Comparison of ENCODE assay signal across 9 cellular contexts in the genomic region with DNA sequence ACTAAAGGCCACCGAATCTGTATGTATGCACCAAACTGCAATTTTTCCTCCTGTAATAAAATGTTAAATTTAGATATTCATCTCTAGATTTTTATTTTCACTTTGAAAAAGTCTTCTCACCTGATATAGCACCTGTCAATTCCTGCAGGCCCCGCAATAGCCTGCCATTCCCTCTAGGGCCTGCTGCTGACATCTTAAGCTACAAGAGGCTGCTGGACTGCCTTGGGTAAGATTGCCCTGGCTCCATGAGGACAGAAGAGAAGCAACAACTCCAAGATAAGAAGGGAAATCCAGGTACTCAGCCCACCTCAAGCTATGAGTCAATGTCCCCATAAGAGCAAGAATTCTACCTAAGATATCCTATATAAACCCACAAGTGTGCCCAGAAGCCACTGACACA.
A peak's percentile ranks its signal among the peaks of the same experiment; 100 is the strongest.
DNase-seq lines count a peak whose midpoint lies in the region; ATAC-seq and TF ChIP-seq lines count a peak whose summit lies in the region.
"Had no signal": no experiment of that assay in that cellular context is flagged by ENCODE, and none has a peak within 500 bp of the region (broad histone marks: within the 10 kb centered on the region; RNA-seq: fewer than 3 reads in every experiment).

No MANE protein-coding gene starts in this region.

- H3K9ac ChIP-seq in BLaER1 treated with 17β-estradiol and CSF1 and Interleukin-3, amounts not matched to agents 10 nM and 100 nM: peak overlapping the region in 3 of 11 experiments; percentile 42 to 85 (median 82); a peak in 3 of 22 replicates

- ATAC-seq in GM19328 (IDR thresholded peaks at IDR 0.05; ENCODE audit: unreplicated experiment) (peak; percentile 10), HG02943 (IDR thresholded peaks at IDR 0.05; ENCODE audit: low read depth, unreplicated experiment) (peak; percentile 27)

- peak overlapping the region; percentile 58 to 70 (median 66) for H3K4me2 ChIP-seq in BLaER1 treated with 17β-estradiol and CSF1 and Interleukin-3, amounts not matched to agents 10 nM and 100 nM

- H3K36me3 Mint-ChIP-seq in glutamatergic neuron (ENCODE audit: unreplicated experiment): no peaks in the 10 kb centered on the region

- H3K27me3 Mint-ChIP-seq in glutamatergic neuron (ENCODE audit: unreplicated experiment): no peaks in the 10 kb centered on the region

- H4K20me1 ChIP-seq in BLaER1 treated with 17β-estradiol and CSF1 and Interleukin-3, amounts not matched to agents 10 nM and 100 nM: no peaks in the 10 kb centered on the region

- H3K9me3 Mint-ChIP-seq in glutamatergic neuron (ENCODE audit: unreplicated experiment): no peaks in the 10 kb centered on the region

- DNase-seq in NCI-H2227 treated with DMSO at 0.1 percent for 48 hours (lab: John Stamatoyannopoulos, UW) (peak; percentile 85), Kasumi-1 (lab: John Stamatoyannopoulos, UW) (no peak), glutamatergic neuron (no peak), NK-92 (lab: John Stamatoyannopoulos, UW; ENCODE audit: unreplicated experiment) (no peak), NCI-H345 (lab: John Stamatoyannopoulos, UW) (no peak)
- DNase-seq: cortex of kidney had no signal

- no peaks in the 10 kb centered on the region for H3K36me3 ChIP-seq in BLaER1 treated with 17β-estradiol and CSF1 and Interleukin-3, amounts not matched to agents 10 nM and 100 nM

- H3K27ac Mint-ChIP-seq in glutamatergic neuron (ENCODE audit: unreplicated experiment): no peak overlapping the region

- H3K4me1 ChIP-seq in BLaER1 treated with 17β-estradiol and CSF1 and Interleukin-3, amounts not matched to agents 10 nM and 100 nM: peaks cover 23 to 30% (median 26%) of the 10 kb centered on the region in 10 experiments

- H3K9me3 ChIP-seq in BLaER1 treated with 17β-estradiol and CSF1 and Interleukin-3, amounts not matched to agents 10 nM and 100 nM (replicated peaks in 1 of 11): peaks cover 11 to 32% (median 18%) of the 10 kb centered on the region in 11 experiments

- no peak for TF ChIP-seq CTCF in glutamatergic neuron (IDR thresholded peaks at IDR 0.05; ENCODE audit: partially characterized antibody, unreplicated experiment)

- peaks cover 7 to 71% (median 57%) of the 10 kb centered on the region in 11 experiments for H3K27me3 ChIP-seq in BLaER1 treated with 17β-estradiol and CSF1 and Interleukin-3, amounts not matched to agents 10 nM and 100 nM

- no peak overlapping the region for H3K4me3 ChIP-seq in BLaER1 treated with 17β-estradiol and CSF1 and Interleukin-3, amounts not matched to agents 10 nM and 100 nM

- no peak overlapping the region for H3K4me3 Mint-ChIP-seq in glutamatergic neuron (ENCODE audit: unreplicated experiment)

- peak overlapping the region in 5 of 11 experiments; percentile 5 to 89 (median 86); a peak in 7 of 22 replicates for H3K27ac ChIP-seq in BLaER1 treated with 17β-estradiol and CSF1 and Interleukin-3, amounts not matched to agents 10 nM and 100 nM

- H3K4me1 Mint-ChIP-seq in glutamatergic neuron (ENCODE audit: low read depth, unreplicated experiment): peaks cover 1% of the 10 kb centered on the region
